Comparison of ENCODE assay signal across 6 cellular contexts in the genomic region with DNA sequence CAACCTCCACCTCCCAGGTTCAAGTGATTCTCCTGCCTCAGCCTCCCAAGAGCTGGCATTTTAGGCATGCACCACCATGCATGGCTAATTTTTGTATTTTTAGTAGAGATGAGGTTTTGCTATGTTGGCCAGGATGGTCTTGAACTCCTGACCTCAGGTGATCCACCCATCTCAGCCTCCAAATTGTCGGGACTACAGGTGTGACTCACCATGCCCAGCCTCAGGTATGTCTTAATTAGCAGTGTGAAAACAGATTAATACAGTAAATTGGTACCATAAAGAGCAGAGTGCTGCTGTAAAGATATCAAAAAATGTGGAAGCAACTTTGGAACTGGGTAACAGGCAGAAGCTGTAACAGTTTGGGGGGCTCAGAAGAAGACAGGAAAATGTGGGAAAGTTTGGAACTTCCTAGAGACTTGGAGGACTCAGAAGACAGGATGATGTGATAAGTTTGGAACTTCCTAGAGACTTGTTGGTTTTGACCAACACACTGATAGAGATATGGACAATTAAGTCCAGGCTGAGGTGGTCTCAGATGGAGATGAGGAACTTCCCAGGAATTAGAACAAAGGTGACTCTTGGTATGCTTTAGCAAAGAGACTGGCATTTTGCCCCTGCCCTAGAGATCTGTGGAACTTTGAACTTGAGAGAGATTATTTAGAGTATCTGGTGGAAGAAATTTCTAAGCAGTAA. TPM values are rescaled to one million over a fixed set of nuclear protein-coding genes. Genes with fewer than 3 reads are reported as not detected.
DNase-seq lines count a peak whose midpoint lies in the region; ATAC-seq and TF ChIP-seq lines count a peak whose summit lies in the region.
"Not testable (repeated sequence)": the region's sequence is repeated elsewhere in the genome, so short reads cannot be mapped to it uniquely, and the experiment has no call there.

No MANE protein-coding gene starts in this region.

- DNase-seq in CD4-positive, alpha-beta T cell; naive thymus-derived CD4-positive, alpha-beta T cell: not testable (repeated sequence)
- DNase-seq in M059J (ENCODE audit: low read depth) (peak; percentile 3), fibroblast of the aortic adventitia (ENCODE audit: low read depth) (peak; percentile 40), renal cortical epithelial cell (ENCODE audit: low read depth) (peak; percentile 47)

- not testable (repeated sequence) for H3K9me3 ChIP-seq in CD4-positive, alpha-beta T cell (ENCODE audit: control insufficient read depth, low read length); naive thymus-derived CD4-positive, alpha-beta T cell (ENCODE audit: control insufficient read depth in 2 of 3, low read length in 3 of 3)

- H3K9me3 Mint-ChIP-seq in CD4-positive, alpha-beta T cell; activated naive CD4-positive, alpha-beta T cell treated with anti-CD3 and anti-CD28 coated beads, Interleukin-2, amount 50 U/mL, for 24 hours: not testable (repeated sequence)
- peaks cover 0 to 12% (median 2%) of the 10 kb centered on the region in 11 donors for H3K9me3 Mint-ChIP-seq in naive thymus-derived CD4-positive, alpha-beta T cell

- not testable (repeated sequence) for H3K36me3 ChIP-seq in naive thymus-derived CD4-positive, alpha-beta T cell (ENCODE audit: control insufficient read depth in 2 of 3, insufficient read depth in 3 of 3, low read length in 3 of 3)

- POLR2A ChIA-PET in CD4-positive, alpha-beta T cell (lab: Charles Lee): interaction anchor here (2.4 kb wide), 1 partner anchor 17 kb away, joined by 7 read pairs; the partner anchor contains the start of gene ITM2B
- POLR2A ChIA-PET in naive thymus-derived CD4-positive, alpha-beta T cell (lab: Charles Lee): not testable (repeated sequence)

- CTCF ChIA-PET in CD4-positive, alpha-beta T cell (lab: Charles Lee); naive thymus-derived CD4-positive, alpha-beta T cell (lab: Charles Lee): not testable (repeated sequence)

- not testable (repeated sequence) for H3K4me3 ChIP-seq in fibroblast of the aortic adventitia (ENCODE audit: low read depth, low read length); naive thymus-derived CD4-positive, alpha-beta T cell (ENCODE audit: low read length)

- H3K27ac Mint-ChIP-seq in CD4-positive, alpha-beta T cell: peak overlapping the region; percentile 58
- peak overlapping the region; percentile 59 for H3K27ac Mint-ChIP-seq in activated naive CD4-positive, alpha-beta T cell treated with anti-CD3 and anti-CD28 coated beads, Interleukin-2, amount 50 U/mL, for 24 hours
- peak overlapping the region in 5 of 9 donors; percentile 22 to 68 (median 45) for H3K27ac Mint-ChIP-seq in naive thymus-derived CD4-positive, alpha-beta T cell

- ATAC-seq in CD4-positive, alpha-beta T cell (ENCODE audit: poor library complexity); naive thymus-derived CD4-positive, alpha-beta T cell: not testable (repeated sequence)

- H3K27me3 ChIP-seq in CD4-positive, alpha-beta T cell (ENCODE audit: control insufficient read depth, insufficient read depth, low read length); naive thymus-derived CD4-positive, alpha-beta T cell (ENCODE audit: control insufficient read depth in 2 of 2, insufficient read depth in 2 of 2, low read length in 2 of 2): not testable (repeated sequence)

- H3K36me3 Mint-ChIP-seq in CD4-positive, alpha-beta T cell (ENCODE audit: low read depth); activated naive CD4-positive, alpha-beta T cell treated with anti-CD3 and anti-CD28 coated beads, Interleukin-2, amount 50 U/mL, for 24 hours: not testable (repeated sequence)
- peaks cover 0 to 17% (median 4%) of the 10 kb centered on the region in 5 donors for H3K36me3 Mint-ChIP-seq in naive thymus-derived CD4-positive, alpha-beta T cell

- not testable (repeated sequence) for H3K27me3 Mint-ChIP-seq in CD4-positive, alpha-beta T cell; activated naive CD4-positive, alpha-beta T cell treated with anti-CD3 and anti-CD28 coated beads, Interleukin-2, amount 50 U/mL, for 24 hours
- peaks cover 0 to 31% (median 0%) of the 10 kb centered on the region in 5 donors for H3K27me3 Mint-ChIP-seq in naive thymus-derived CD4-positive, alpha-beta T cell

- peaks cover 43% of the 10 kb centered on the region for H3K4me1 Mint-ChIP-seq in CD4-positive, alpha-beta T cell (ENCODE audit: low read depth)
- H3K4me1 Mint-ChIP-seq in activated naive CD4-positive, alpha-beta T cell treated with anti-CD3 and anti-CD28 coated beads, Interleukin-2, amount 50 U/mL, for 24 hours: peaks cover 63% of the 10 kb centered on the region
- peaks cover 12 to 66% (median 52%) of the 10 kb centered on the region in 7 donors for H3K4me1 Mint-ChIP-seq in naive thymus-derived CD4-positive, alpha-beta T cell

- H3K27ac ChIP-seq in CD4-positive, alpha-beta T cell (ENCODE audit: low read depth, low read length); naive thymus-derived CD4-positive, alpha-beta T cell (ENCODE audit: low read depth, low read length): not testable (repeated sequence)

- TF ChIP-seq CTCF in CD4-positive, alpha-beta T cell (IDR thresholded peaks at IDR 0.05); fibroblast of the aortic adventitia (IDR thresholded peaks at IDR 0.05; ENCODE audit: insufficient read depth, low read length): not testable (repeated sequence)

- H3K4me3 Mint-ChIP-seq in CD4-positive, alpha-beta T cell; naive thymus-derived CD4-positive, alpha-beta T cell: not testable (repeated sequence)
- peak overlapping the region; percentile 1 for H3K4me3 Mint-ChIP-seq in activated naive CD4-positive, alpha-beta T cell treated with anti-CD3 and anti-CD28 coated beads, Interleukin-2, amount 50 U/mL, for 24 hours

- peaks cover 25 to 27% of the 10 kb centered on the region in 2 donors for H3K4me1 ChIP-seq in naive thymus-derived CD4-positive, alpha-beta T cell (ENCODE audit: control insufficient read depth in 2 of 2, insufficient read depth in 2 of 2, low read length in 2 of 2)

- intact Hi-C loops in CD4-positive, alpha-beta T cell (cut with DNase I, micrococcal nuclease): loop anchor here in 1 of 2 experiments (5.0 kb wide), 1 partner anchor 53 kb away; no protein-coding TSS in a partner anchor
- intact Hi-C loops in naive thymus-derived CD4-positive, alpha-beta T cell (cut with micrococcal nuclease): not testable (repeated sequence)

RNA-seq across cellular contexts. Expression of gene ITM2B, which starts 17.3 kb away (rescaled TPM):
- 100 to 1,000 TPM; 305 to 323 TPM for total RNA-seq in CD4-positive, alpha-beta T cell
- total RNA-seq in M059J (2014; rRNA removed; shearing (Covaris generic)): 386 and 387 TPM in 2 replicates
- 414 and 429 TPM in 2 replicates for total RNA-seq in fibroblast of the aortic adventitia (ENCODE audit: low replicate concordance)
- total RNA-seq in naive thymus-derived CD4-positive, alpha-beta T cell: 100 to 1,000 TPM; 190 to 733 (median 412) TPM
- 1,000 to 10,000 TPM; 1,112 to 1,479 TPM for polyA plus RNA-seq in naive thymus-derived CD4-positive, alpha-beta T cell
- total RNA-seq in renal cortical epithelial cell: 310 and 1,405 TPM in 2 replicates
